ENCODE assay signal across 19 cellular contexts in genomic region chr11:22774716-22775115, GRCh38. TPM values are rescaled to one million over a fixed set of nuclear protein-coding genes. Genes with fewer than 3 reads are reported as not detected.
DNase-seq lines count a peak whose midpoint lies in the region; ATAC-seq, FAIRE-seq and TF ChIP-seq lines count a peak whose summit lies in the region.
"Had no signal": no experiment of that assay in that cellular context is flagged by ENCODE, and none has a peak within 500 bp of the region (broad histone marks: within the 10 kb centered on the region; RNA-seq: fewer than 3 reads in every experiment).

No MANE protein-coding gene starts in this region.

- no peak overlapping the region for H3K4me2 ChIP-seq in HepG2 (ENCODE audit: low read depth, low read length)

- no peaks in the 10 kb centered on the region for H3K79me2 ChIP-seq in HepG2 (ENCODE audit: insufficient read depth, low read length)

- WGBS in HepG2 (ENCODE audit: low lambda C conversion rate): 89% methylated on average over 2 of the region's 2 CpGs

- TF ChIP-seq CTCF in HepG2 (CRISPR knock-in tag; IDR thresholded peaks at IDR 0.05) (no peak), vagina (IDR thresholded peaks at IDR 0.05) (no peak)

- H3K4me1 ChIP-seq in HepG2 (ENCODE audit: insufficient read depth, low read length): peaks cover 9% of the 10 kb centered on the region
- no peaks in the 10 kb centered on the region for H3K4me1 ChIP-seq in vagina
- H3K4me1 ChIP-seq: breast epithelium, sigmoid colon had no signal

- H3K9me3 ChIP-seq in HepG2 (ENCODE audit: low read length) (no peaks in the 10 kb centered on the region), vagina (no peaks in the 10 kb centered on the region)
- H3K9me3 ChIP-seq: breast epithelium, sigmoid colon had no signal

- no peak overlapping the region for H2AFZ ChIP-seq in HepG2 (ENCODE audit: low read length)

- TF ChIP-seq POLR2A in HepG2 (IDR thresholded peaks at IDR 0.05; ENCODE audit: insufficient read depth in 1 of 2, low read depth in 2 of 2, low read length in 2 of 2): no peak
- TF ChIP-seq POLR2A in vagina (IDR thresholded peaks at IDR 0.05): no peak

- peak; percentile 90 for ATAC-seq in GM18498 (IDR thresholded peaks at IDR 0.05; ENCODE audit: unreplicated experiment)
- peak; percentile 45 for ATAC-seq in GM19438 (IDR thresholded peaks at IDR 0.05; ENCODE audit: low read depth, unreplicated experiment)
- ATAC-seq in HG02623 (IDR thresholded peaks at IDR 0.05; ENCODE audit: unreplicated experiment): peak; percentile 78
- ATAC-seq in HG03439 (IDR thresholded peaks at IDR 0.05; ENCODE audit: unreplicated experiment): peak; percentile 58
- ATAC-seq in GM21737 (IDR thresholded peaks at IDR 0.05; ENCODE audit: unreplicated experiment): no peak
- no peak for ATAC-seq in HepG2
- ATAC-seq: naive thymus-derived CD8-positive, alpha-beta T cell; stimulated activated naive CD8-positive, alpha-beta T cell treated with anti-CD3 and anti-CD28 coated beads, Interleukin-15, amount 100 ng/mL, for 72 hours had no signal

- no peak for FAIRE-seq in HepG2 (lab: Jason Lieb, UNC)
- FAIRE-seq: endothelial cell of umbilical vein had no signal

- H3K36me3 ChIP-seq in HepG2 (replicated peaks in 1 of 2; ENCODE audit: control insufficient read depth in 1 of 2, insufficient read depth in 2 of 2, low read length in 2 of 2) (no peaks in the 10 kb centered on the region), vagina (no peaks in the 10 kb centered on the region)
- H3K36me3 ChIP-seq: breast epithelium, sigmoid colon had no signal

- H3K27me3 ChIP-seq in HepG2 (ENCODE audit: control insufficient read depth in 1 of 2, insufficient read depth in 2 of 2, low read length in 2 of 2): no peaks in the 10 kb centered on the region
- H3K27me3 ChIP-seq in vagina: no peaks in the 10 kb centered on the region
- H3K27me3 ChIP-seq: breast epithelium, sigmoid colon had no signal

- intact Hi-C loops in posterior cingulate gyrus (cut with DNase I) (no loop called here), HepG2 (cut with micrococcal nuclease; ENCODE audit: unreplicated experiment) (no loop called here), vagina (cut with DNase I) (no loop called here)

- no peak overlapping the region for H3K27ac ChIP-seq in HepG2 (ENCODE audit: extremely low read length, insufficient read depth, low read length)
- no peak overlapping the region for H3K27ac ChIP-seq in vagina
- H3K27ac ChIP-seq: breast epithelium, sigmoid colon had no signal

- no peak for TF ChIP-seq RAD21 in HepG2 (CRISPR knock-in tag; IDR thresholded peaks at IDR 0.05)

- H3K4me3 ChIP-seq in HepG2 (replicated peaks in 1 of 3; ENCODE audit: insufficient read depth in 1 of 3, low read depth in 2 of 3, low read length in 3 of 3): no peak overlapping the region
- no peak overlapping the region for H3K4me3 ChIP-seq in vagina
- H3K4me3 ChIP-seq: breast epithelium, sigmoid colon had no signal

- CTCF ChIA-PET in HepG2 (lab: Yijun Ruan, JAX; ENCODE audit: low intra/inter-chr PET ratio, low total read pairs): no interaction called here

- no peak for TF ChIP-seq EP300 in HepG2 (IDR thresholded peaks at IDR 0.05; ENCODE audit: low read depth in 2 of 2, low read length in 2 of 2)
- TF ChIP-seq EP300 in HepG2 (CRISPR knock-in tag; IDR thresholded peaks at IDR 0.05; ENCODE audit: borderline replicate concordance): no peak

- DNase-seq in posterior cingulate gyrus: no peak
- DNase-seq in HepG2 (ENCODE audit: low spot score): no peak
- no peak for DNase-seq in vagina (ENCODE audit: extremely low spot score in 2 of 2)
- DNase-seq: activated effector memory CD4-positive, alpha-beta T cell treated with anti-CD3 and anti-CD28 coated beads, Interleukin-2, amount 50 U/mL, for 16 hours; HFFc6; IMR-90; naive thymus-derived CD8-positive, alpha-beta T cell; NCI-H1105; NCI-H510A treated with DMSO at 0.1 percent for 48 hours; sigmoid colon; stimulated activated naive CD8-positive, alpha-beta T cell treated with anti-CD3 and anti-CD28 coated beads, Interleukin-15, amount 100 ng/mL, for 72 hours; T-helper 9 cell had no signal

- H4K20me1 ChIP-seq in HepG2 (ENCODE audit: insufficient read depth, low read length): no peaks in the 10 kb centered on the region

- no TSS peak for BruUV-seq in HepG2 (replicated peaks; lab: Mats Ljungman, UMichigan)

- POLR2A ChIA-PET in HepG2 (lab: Yijun Ruan, JAX): no interaction called here

- H3K9ac ChIP-seq in HepG2 (ENCODE audit: insufficient read depth, low read depth, low read length): no peak overlapping the region

- in situ Hi-C loops in HepG2 (cut with HindIII; ENCODE audit: extremely low pct_ligation_motif_present, low pct_unique_long_range_greater_than_20kb): no loop called here

TF ChIP-seq in HepG2, 621 proteins besides CTCF, POLR2A, EP300 and RAD21:
- no peak for TF ChIP-seq ZNF160 (CRISPR knock-in tag; IDR thresholded peaks at IDR 0.05)
- TF ChIP-seq ESRRA (CRISPR knock-in tag; IDR thresholded peaks at IDR 0.05; ENCODE audit: low read depth): no peak
- TF ChIP-seq ZNF256 (CRISPR knock-in tag; conservative IDR thresholded peaks at IDR 0.05): no peak
- TF ChIP-seq ZNF720 (CRISPR knock-in tag; IDR thresholded peaks at IDR 0.05): no peak
- TF ChIP-seq KAT2B (IDR thresholded peaks at IDR 0.05; ENCODE audit: borderline replicate concordance, low read depth, low read length): no peak

RNA-seq across cellular contexts. Expression of gene SVIP, which starts 54.9 kb away (rescaled TPM):
- total RNA-seq in HepG2 (2016; rRNA removed; fragmentation: Illumina TruSeq; extraction: Trizol) (27.2 and 31.1 TPM in 2 replicates), vagina (3.2 TPM)
- total RNA-seq in HepG2 (2016; cell fraction: cytosol; rRNA removed; fragmentation: Illumina TruSeq; extraction: Trizol; ENCODE audit: low read depth): 36.5 and 46.9 TPM in 2 replicates
- total RNA-seq in HepG2 (2016; cell fraction: insoluble cytoplasmic fraction; rRNA removed; fragmentation: Illumina TruSeq; extraction: Trizol): 28.9 and 29.7 TPM in 2 replicates
- 54.7 and 55.9 TPM in 2 replicates for total RNA-seq in HepG2 (2016; cell fraction: membrane; rRNA removed; fragmentation: Illumina TruSeq; extraction: Trizol)
- 10.0 and 11.5 TPM in 2 replicates for total RNA-seq in HepG2 (2016; cell fraction: nucleus; rRNA removed; fragmentation: Illumina TruSeq; extraction: Trizol)
- polyA plus RNA-seq in HepG2 (2011; rRNA removed): 5.8 and 6.3 TPM in 2 replicates
- polyA plus RNA-seq in HepG2 (2011; cell fraction: cytosol; rRNA removed): 1.2 and 1.7 TPM in 2 replicates
- polyA plus RNA-seq in HepG2 (2011; cell fraction: nucleus; rRNA removed): 0.96 and 1.8 TPM in 2 replicates
- polyA plus RNA-seq in HepG2 (2012): 11.8 and 13.4 TPM in 2 replicates
- 88.9 and 123 TPM in 2 replicates for polyA plus RNA-seq in HepG2 (2016; cell fraction: cytosol; fragmentation: Illumina TruSeq; extraction: Trizol; ENCODE audit: low read depth)
- 37.2 and 40.5 TPM in 2 replicates for polyA plus RNA-seq in HepG2 (2016; cell fraction: insoluble cytoplasmic fraction; fragmentation: Illumina TruSeq; extraction: Trizol; ENCODE audit: low read depth)
- polyA plus RNA-seq in HepG2 (2016; cell fraction: membrane; fragmentation: Illumina TruSeq; extraction: Trizol; ENCODE audit: low read depth): 71.3 and 75.6 TPM in 2 replicates
- 22.8 and 28.1 TPM in 2 replicates for polyA plus RNA-seq in HepG2 (2016; cell fraction: nucleus; fragmentation: Illumina TruSeq; extraction: Trizol; ENCODE audit: insufficient read depth, low read depth)
- polyA minus RNA-seq in HepG2 (2011; rRNA and poly(A)+ RNA removed; ENCODE audit: low replicate concordance): 0.98 and 1.5 TPM in 2 replicates
- 0.62 and 0.89 TPM in 2 replicates for polyA minus RNA-seq in HepG2 (2011; cell fraction: cytosol; rRNA and poly(A)+ RNA removed)
- 9.3 and 12.2 TPM in 2 replicates for polyA minus RNA-seq in HepG2 (2011; cell fraction: nucleus; rRNA and poly(A)+ RNA removed)

Comparison
In these comparisons a context has a peak if more than half of its experiments do, and no peak if none do; other contexts are left out.
1. ATAC-seq: peak in GM18498 (single experiment), GM19438 (single experiment), HG02623 (single experiment) and HG03439 (single experiment); none in GM21737 (single experiment) and HepG2 (single experiment).